ENCODE assay signal across 7 cellular contexts in genomic region chr16:2520784-2521577, GRCh38. TPM values are rescaled to one million over a fixed set of nuclear protein-coding genes. Genes with fewer than 3 reads are reported as not detected.
DNase-seq lines count a peak whose midpoint lies in the region; ATAC-seq and TF ChIP-seq lines count a peak whose summit lies in the region.

No MANE protein-coding gene starts in this region.

- no peak for TF ChIP-seq EP300 in sigmoid colon (IDR thresholded peaks at IDR 0.05)

- DNase-seq in GM20000 (ENCODE audit: low spot score) (peak; percentile 73), OCI-LY7 (ENCODE audit: low spot score) (peak; percentile 57), right cardiac atrium (peak in 2 of 3 donors; percentile 75 to 76), sigmoid colon (peak; percentile 74)
- peak; percentile 37 for DNase-seq in activated naive CD4-positive, alpha-beta T cell treated with anti-CD3 and anti-CD28 coated beads, Interleukin-2, amount 50 U/mL, for 16 hours

- H3K4me1 ChIP-seq in OCI-LY7 (ENCODE audit: insufficient read depth, low read length, poor library complexity, severe bottlenecking) (peaks cover 24% of the 10 kb centered on the region), right cardiac atrium (ENCODE audit: control insufficient read depth, insufficient read depth, low read length) (peaks cover 12% of the 10 kb centered on the region), sigmoid colon (peaks cover 0 to 50% (median 49%) of the 10 kb centered on the region in 4 donors)

- no peak for TF ChIP-seq POLR2A in sigmoid colon (IDR thresholded peaks at IDR 0.05)

- no TSS peak for BruUV-seq in OCI-LY7 (replicated peaks; lab: Mats Ljungman, UMichigan)

- H3K27me3 ChIP-seq in right cardiac atrium (ENCODE audit: control insufficient read depth, insufficient read depth) (no peaks in the 10 kb centered on the region), sigmoid colon (no peaks in the 10 kb centered on the region)

- POLR2A ChIA-PET in OCI-LY7 (lab: Charles Lee), result interaction anchor here (1.4 kb wide), 1 partner anchor 12 kb away, joined by 5 read pairs; no protein-coding TSS in a partner anchor

- H2AFZ ChIP-seq in OCI-LY7 (ENCODE audit: low read length), result no peak overlapping the region

- 20% methylated on average over 42 of the region's 42 CpGs for WGBS in right cardiac atrium
- 21 to 23% methylated on average over 42 of the region's 42 CpGs for WGBS in sigmoid colon, 2 donors

- H3K4me2 ChIP-seq in OCI-LY7 (ENCODE audit: low read length), result peak overlapping the region; percentile 89

- intact Hi-C loops in OCI-LY7 (cut with micrococcal nuclease; ENCODE audit: unreplicated experiment), result no loop called here
- intact Hi-C loops in right cardiac atrium (cut with DNase I), result no loop called here
- intact Hi-C loops in sigmoid colon (cut with DNase I), result no loop called here

- no peaks in the 10 kb centered on the region for H3K9me2 ChIP-seq in OCI-LY7 (ENCODE audit: insufficient read depth, low read length)

- ATAC-seq in right cardiac atrium (no peak), GM21367 (IDR thresholded peaks at IDR 0.05; ENCODE audit: unreplicated experiment) (no peak), GM21576 (IDR thresholded peaks at IDR 0.05; ENCODE audit: unreplicated experiment) (no peak)

- no peak for TF ChIP-seq CTCF in GM20000 (IDR thresholded peaks at IDR 0.05; ENCODE audit: extremely low read depth, missing control alignments)
- no peak for TF ChIP-seq CTCF in OCI-LY7 (conservative IDR thresholded peaks at IDR 0.05; ENCODE audit: low read length)
- TF ChIP-seq CTCF in sigmoid colon (IDR thresholded peaks at IDR 0.05), result no peak

- no peaks in the 10 kb centered on the region; the same call in 1 of the 2 replicates for H4K20me1 ChIP-seq in OCI-LY7 (ENCODE audit: insufficient read depth, low read length)

- H3K27ac ChIP-seq in OCI-LY7 (ENCODE audit: low read depth, low read length, poor library complexity, severe bottlenecking) (peak overlapping the region; percentile 9), right cardiac atrium (ENCODE audit: low read length) (peak overlapping the region; percentile 7), sigmoid colon (peak overlapping the region; percentile 83 to 98 (median 94))

- H3K4me3 ChIP-seq in OCI-LY7 (ENCODE audit: low read depth, low read length, poor library complexity, severe bottlenecking) (peak overlapping the region; percentile 85), right cardiac atrium (ENCODE audit: low read length) (peak overlapping the region; percentile 73), sigmoid colon (peak overlapping the region; percentile 51 to 73 (median 66))

- CTCF ChIA-PET in OCI-LY7 (lab: Charles Lee; ENCODE audit: unreplicated experiment), result interaction anchor here (0.6 kb wide), 1 partner anchor 373 kb away, joined by 4 read pairs; no protein-coding TSS in a partner anchor

- H3K9me3 ChIP-seq in OCI-LY7 (ENCODE audit: low read length) (no peaks in the 10 kb centered on the region), right cardiac atrium (ENCODE audit: control insufficient read depth, low read length) (no peaks in the 10 kb centered on the region), sigmoid colon (no peaks in the 10 kb centered on the region)

- H3K79me2 ChIP-seq in OCI-LY7 (ENCODE audit: insufficient read depth, low read depth, low read length), result peaks cover 29% of the 10 kb centered on the region

- peaks cover 31% of the 10 kb centered on the region; the same call in 1 of the 2 replicates for H3K36me3 ChIP-seq in OCI-LY7 (ENCODE audit: insufficient read depth, low read length)
- peaks cover 0 to 34% (median 18%) of the 10 kb centered on the region in 4 donors for H3K36me3 ChIP-seq in sigmoid colon

RNA-seq across cellular contexts. Expression of gene AMDHD2, which starts 0.8 kb away (rescaled TPM):
- 48.4 and 51.8 TPM in 2 replicates for total RNA-seq in OCI-LY7 (2014; rRNA removed; shearing (Covaris generic))
- total RNA-seq in OCI-LY7 (2022) (47.1 and 59.7 TPM in 2 replicates), right cardiac atrium (10 to 100 TPM; 10.6 to 16.5 (median 14.4) TPM), sigmoid colon (10 to 100 TPM; 23.3 to 25.3 (median 24.4) TPM)
- polyA plus RNA-seq in right cardiac atrium (12.1 TPM), sigmoid colon (10 to 100 TPM; 21.0 to 39.4 (median 21.5) TPM)

RNA-seq across cellular contexts. Expression of gene ATP6V0C, which starts 7.2 kb away (rescaled TPM):
- 15.0 and 16.4 TPM in 2 replicates for total RNA-seq in OCI-LY7 (2014; rRNA removed; shearing (Covaris generic))
- 87.4 and 94.3 TPM in 2 replicates for total RNA-seq in OCI-LY7 (2022)
- total RNA-seq in right cardiac atrium, result 100 to 1,000 TPM; 153 to 180 (median 179) TPM
- polyA plus RNA-seq in right cardiac atrium, result 206 TPM
- total RNA-seq in sigmoid colon, result 10 to 100 TPM; 33.2 to 51.5 (median 42.5) TPM
- 100 to 1,000 TPM in 1 of 3 donors, 10 to 100 TPM in 2; 79.3 to 233 (median 99.0) TPM for polyA plus RNA-seq in sigmoid colon

RNA-seq across cellular contexts. Expression of gene CEMP1, which starts 10.2 kb away (rescaled TPM):
- 0.25 TPM in 1 of 2 replicates, not detected in the other for total RNA-seq in OCI-LY7 (2014; rRNA removed; shearing (Covaris generic))
- total RNA-seq in OCI-LY7 (2022) (0.35 and 0.55 TPM in 2 replicates), right cardiac atrium (not detected), sigmoid colon (not detected)
- polyA plus RNA-seq in right cardiac atrium (0.27 TPM), sigmoid colon (1 to 10 TPM in 1 of 3 donors, under 1 TPM in 1, not detected in 1; 0.90 to 1.2 TPM)

RNA-seq across cellular contexts. Expression of gene PDPK1, which starts 16.8 kb away (rescaled TPM):
- total RNA-seq in OCI-LY7 (2014; rRNA removed; shearing (Covaris generic)), result 11.7 and 14.4 TPM in 2 replicates
- total RNA-seq in OCI-LY7 (2022) (38.3 and 40.6 TPM in 2 replicates), right cardiac atrium (10 to 100 TPM; 35.7 to 44.9 (median 37.8) TPM), sigmoid colon (10 to 100 TPM; 22.7 to 32.2 (median 31.0) TPM)
- polyA plus RNA-seq in right cardiac atrium (18.0 TPM), sigmoid colon (10 to 100 TPM; 24.0 to 31.1 (median 31.0) TPM)

RNA-seq across cellular contexts. Expression of gene TBC1D24, which starts 46.1 kb away (rescaled TPM):
- total RNA-seq in OCI-LY7 (2014; rRNA removed; shearing (Covaris generic)), result 19.8 and 23.4 TPM in 2 replicates
- total RNA-seq in OCI-LY7 (2022) (29.9 and 34.7 TPM in 2 replicates), right cardiac atrium (10 to 100 TPM; 11.6 to 15.5 (median 13.0) TPM), sigmoid colon (10 to 100 TPM in 2 of 4 donors, 1 to 10 TPM in 2; 5.9 to 16.1 (median 10.5) TPM)
- polyA plus RNA-seq in right cardiac atrium (5.7 TPM), sigmoid colon (1 to 10 TPM in 2 of 3 donors, under 1 TPM in 1; 0.60 to 6.5 (median 1.4) TPM)

Comparison
In these comparisons a context has a peak if more than half of its experiments do, and no peak if none do; other contexts are left out.
1. H3K27ac ChIP-seq: peak in every context shown above with its lines; median percentile 94 in sigmoid colon; 9 in OCI-LY7; 7 in right cardiac atrium.